In the genomic region with DNA sequence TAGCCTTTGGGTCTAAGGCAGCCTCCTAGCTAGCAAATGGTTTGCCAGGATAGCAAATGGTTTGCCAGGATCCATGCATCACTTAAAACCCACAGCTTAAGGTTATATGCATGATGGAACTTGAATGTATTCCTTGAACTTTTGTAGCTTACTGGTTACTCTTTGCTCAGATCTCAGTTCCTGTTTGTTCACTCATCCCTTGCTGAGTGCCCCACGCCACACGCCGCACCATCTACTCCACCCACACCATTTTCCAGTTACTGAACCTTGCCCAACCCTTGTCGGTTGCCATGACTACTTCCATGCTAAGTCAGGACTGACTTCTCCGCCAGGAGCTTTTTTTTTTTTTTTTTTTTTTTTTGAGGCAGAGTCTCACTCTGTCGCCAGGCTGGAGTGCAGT, we compare ENCODE assay signal across 9 cellular contexts. TPM values are rescaled to one million over a fixed set of nuclear protein-coding genes. Genes with fewer than 3 reads are reported as not detected.
DNase-seq lines count a peak whose midpoint lies in the region; ATAC-seq and TF ChIP-seq lines count a peak whose summit lies in the region.
"Had no signal": no experiment of that assay in that cellular context is flagged by ENCODE, and none has a peak within 500 bp of the region (broad histone marks: within the 10 kb centered on the region; RNA-seq: fewer than 3 reads in every experiment).

No MANE protein-coding gene starts in this region.

- peak; percentile 78 for ATAC-seq in GM21515 (IDR thresholded peaks at IDR 0.05; ENCODE audit: unreplicated experiment)
- ATAC-seq in HG03558 (IDR thresholded peaks at IDR 0.05; ENCODE audit: extremely low read depth, unreplicated experiment), result peak; percentile 87
- peak; percentile 97 to 98 for ATAC-seq in stimulated activated naive B cell treated with anti-CD40 and anti-IgM and Interleukin-4, amounts not matched to agents 10 μg/mL and 1 μg/mL and 100 μg/mL, for 72 hours (replicated peaks)

- no peak overlapping the region for H3K27ac ChIP-seq in MM.1S (ENCODE audit: low read length)
- H3K27ac ChIP-seq: C4-2B had no signal

- no peak overlapping the region for H2AFZ ChIP-seq in MM.1S (ENCODE audit: low read length)

- H4K20me1 ChIP-seq in MM.1S (ENCODE audit: insufficient read depth, low read length), result no peaks in the 10 kb centered on the region

- peaks cover 0 to 8% of the 10 kb centered on the region in 2 donors for H3K27me3 Mint-ChIP-seq in stimulated activated naive B cell treated with anti-CD40 and anti-IgM and Interleukin-4, amounts not matched to agents 10 μg/mL and 1 μg/mL and 100 μg/mL, for 72 hours

- no peaks in the 10 kb centered on the region for H3F3A ChIP-seq in MM.1S (ENCODE audit: insufficient read depth, low read length)

- H3K36me3 ChIP-seq in MM.1S (replicated peaks; ENCODE audit: insufficient read depth, low read length), result no peaks in the 10 kb centered on the region

- H3K9me3 Mint-ChIP-seq in stimulated activated naive B cell treated with anti-CD40 and anti-IgM and Interleukin-4, amounts not matched to agents 10 μg/mL and 1 μg/mL and 100 μg/mL, for 72 hours, result no peaks in the 10 kb centered on the region

- no peak overlapping the region for H3K9ac ChIP-seq in MM.1S (ENCODE audit: low read length)

- H3K4me1 Mint-ChIP-seq in stimulated activated naive B cell treated with anti-CD40 and anti-IgM and Interleukin-4, amounts not matched to agents 10 μg/mL and 1 μg/mL and 100 μg/mL, for 72 hours, result peaks cover 15 to 45% of the 10 kb centered on the region in 2 donors

- H3K9me2 ChIP-seq in MM.1S (replicated peaks; ENCODE audit: insufficient read depth, low read length), result no peaks in the 10 kb centered on the region

- no peaks in the 10 kb centered on the region for H3K27me3 ChIP-seq in MM.1S (replicated peaks; ENCODE audit: insufficient read depth, low read length)

- no peaks in the 10 kb centered on the region for H3K79me2 ChIP-seq in MM.1S (ENCODE audit: low read length)

- H3K4me3 Mint-ChIP-seq in stimulated activated naive B cell treated with anti-CD40 and anti-IgM and Interleukin-4, amounts not matched to agents 10 μg/mL and 1 μg/mL and 100 μg/mL, for 72 hours, result peak overlapping the region; percentile 22 to 42

- H3K36me3 Mint-ChIP-seq in stimulated activated naive B cell treated with anti-CD40 and anti-IgM and Interleukin-4, amounts not matched to agents 10 μg/mL and 1 μg/mL and 100 μg/mL, for 72 hours, result no peaks in the 10 kb centered on the region

- peak overlapping the region; percentile 0 for H3K27ac Mint-ChIP-seq in stimulated activated naive B cell treated with anti-CD40 and anti-IgM and Interleukin-4, amounts not matched to agents 10 μg/mL and 1 μg/mL and 100 μg/mL, for 72 hours

- DNase-seq in NCI-H510A treated with DMSO at 0.1 percent for 48 hours (lab: John Stamatoyannopoulos, UW) (peak; percentile 9), NCI-H510A (lab: John Stamatoyannopoulos, UW) (no peak), amniotic epithelial cell (ENCODE audit: low read depth) (peak; percentile 81), mesenteric fat pad (ENCODE audit: low spot score) (no peak), MM.1S (no peak)
- DNase-seq in stimulated activated naive B cell treated with anti-CD40 and anti-IgM and Interleukin-4, amounts not matched to agents 10 μg/mL and 1 μg/mL and 100 μg/mL, for 72 hours, result peak; percentile 74

- no peaks in the 10 kb centered on the region for H3K9me3 ChIP-seq in MM.1S (replicated peaks; ENCODE audit: insufficient read depth, low read length)

- no peak for TF ChIP-seq CTCF in MM.1S (IDR thresholded peaks at IDR 0.05; ENCODE audit: low read length)

- no peak overlapping the region for H3K4me3 ChIP-seq in MM.1S (ENCODE audit: low read length)

- no peak overlapping the region for H3K4me2 ChIP-seq in MM.1S (ENCODE audit: low read depth, low read length)

- no peaks in the 10 kb centered on the region for H3K4me1 ChIP-seq in MM.1S (ENCODE audit: low read length)

RNA-seq across cellular contexts. Expression of gene XIAP, which starts 29.5 kb away (rescaled TPM):
- total RNA-seq in mesenteric fat pad, result 45.2 TPM

Comparison
In these comparisons a context has a peak if more than half of its experiments do, and no peak if none do; other contexts are left out.
1. DNase-seq: peak in NCI-H510A treated with DMSO at 0.1 percent for 48 hours (single experiment), amniotic epithelial cell (single experiment) and stimulated activated naive B cell treated with anti-CD40 and anti-IgM and Interleukin-4, amounts not matched to agents 10 μg/mL and 1 μg/mL and 100 μg/mL, for 72 hours (single experiment); none in NCI-H510A (single experiment), mesenteric fat pad (single experiment) and MM.1S (single experiment).
2. Peak in every context shown above with its lines, with median percentiles within 50 percentile points of each other: ATAC-seq.